28 cellular contexts compared by ENCODE assay signal in genomic region chr3:31859245-31859644, GRCh38.
"Had no signal": no experiment of that assay in that cellular context is flagged by ENCODE, and none has a peak within 500 bp of the region (broad histone marks: within the 10 kb centered on the region; RNA-seq: fewer than 3 reads in every experiment).

No MANE protein-coding gene starts in this region.

- H3K4me3 Mint-ChIP-seq: activated CD4-positive, alpha-beta memory T cell treated with anti-CD3 and anti-CD28 coated beads, Interleukin-2, amount 10 ng/mL, durations not matched to agents 7 days and 5 days; activated naive CD8-positive, alpha-beta T cell treated with anti-CD3 and anti-CD28 coated beads, Interleukin-2, amount 10 ng/mL, durations not matched to agents 7 days and 5 days; activated T-cell treated with anti-CD3 and anti-CD28 coated beads, Interleukin-2, amount 50 U/mL, for 72 hours; activated T-helper 17 cell treated with anti-CD3 and anti-CD28 coated beads, Interleukin-2, amount 50 U/mL, for 72 hours; central memory CD8-positive, alpha-beta T cell; T-helper 1 cell treated with Interleukin-12 subunit alpha and Interleukin-12 subunit beta and Interleukin-4 antibody, amounts not matched to agents 30 μg/mL and 1 μg/mL, for 36 hours; T-helper 2 cell treated with Interferon-gamma antibody and Interleukin-4, amounts not matched to agents 5 μg/mL and 100 μg/mL, for 36 hours; WTC11 had no signal

- H3K36me3 Mint-ChIP-seq: activated naive CD8-positive, alpha-beta T cell treated with anti-CD3 and anti-CD28 coated beads, Interleukin-2, amount 10 ng/mL, durations not matched to agents 7 days and 5 days had no signal

- H3K4me1 Mint-ChIP-seq: activated CD4-positive, alpha-beta memory T cell treated with anti-CD3 and anti-CD28 coated beads, Interleukin-2, amount 10 ng/mL, durations not matched to agents 7 days and 5 days; activated naive CD8-positive, alpha-beta T cell treated with anti-CD3 and anti-CD28 coated beads, Interleukin-2, amount 10 ng/mL, durations not matched to agents 7 days and 5 days; activated T-helper 17 cell treated with anti-CD3 and anti-CD28 coated beads, Interleukin-2, amount 50 U/mL, for 72 hours; central memory CD8-positive, alpha-beta T cell had no signal

- H3K4me1 ChIP-seq: ascending aorta, SJCRH30 had no signal

- H3K27ac ChIP-seq: ascending aorta, cardiac muscle cell, SJCRH30, SK-N-MC had no signal

- H3K4me3 ChIP-seq: ascending aorta, cardiac muscle cell, SJCRH30, SK-N-MC had no signal

- H3K9me3 ChIP-seq: ascending aorta, SJCRH30 had no signal

- H3K27ac Mint-ChIP-seq: activated CD4-positive, alpha-beta memory T cell treated with anti-CD3 and anti-CD28 coated beads, Interleukin-2, amount 10 ng/mL, durations not matched to agents 7 days and 5 days; activated naive CD8-positive, alpha-beta T cell treated with anti-CD3 and anti-CD28 coated beads, Interleukin-2, amount 10 ng/mL, durations not matched to agents 7 days and 5 days; activated T-cell treated with anti-CD3 and anti-CD28 coated beads, Interleukin-2, amount 50 U/mL, for 72 hours; activated T-helper 17 cell treated with anti-CD3 and anti-CD28 coated beads, Interleukin-2, amount 50 U/mL, for 72 hours; T-helper 1 cell treated with Interleukin-12 subunit alpha and Interleukin-12 subunit beta and Interleukin-4 antibody, amounts not matched to agents 30 μg/mL and 1 μg/mL, for 36 hours; T-helper 2 cell treated with Interferon-gamma antibody and Interleukin-4, amounts not matched to agents 5 μg/mL and 100 μg/mL, for 36 hours; WTC11 had no signal

- ATAC-seq: activated T-cell treated with anti-CD3 and anti-CD28 coated beads, Interleukin-2, amount 50 U/mL, for 72 hours; activated T-helper 17 cell treated with anti-CD3 and anti-CD28 coated beads, Interleukin-2, amount 50 U/mL, for 72 hours; WTC11 had no signal

- H3K36me3 ChIP-seq: ascending aorta, cardiac muscle cell, SJCRH30 had no signal

- H3K27me3 ChIP-seq: ascending aorta, cardiac muscle cell, SJCRH30 had no signal

- H3K9me3 Mint-ChIP-seq: activated CD4-positive, alpha-beta memory T cell treated with anti-CD3 and anti-CD28 coated beads, Interleukin-2, amount 10 ng/mL, durations not matched to agents 7 days and 5 days; activated naive CD8-positive, alpha-beta T cell treated with anti-CD3 and anti-CD28 coated beads, Interleukin-2, amount 10 ng/mL, durations not matched to agents 7 days and 5 days; activated T-cell treated with anti-CD3 and anti-CD28 coated beads, Interleukin-2, amount 50 U/mL, for 72 hours; activated T-helper 17 cell treated with anti-CD3 and anti-CD28 coated beads, Interleukin-2, amount 50 U/mL, for 72 hours; central memory CD8-positive, alpha-beta T cell; T-helper 1 cell treated with Interleukin-12 subunit alpha and Interleukin-12 subunit beta and Interleukin-4 antibody, amounts not matched to agents 30 μg/mL and 1 μg/mL, for 36 hours; T-helper 2 cell treated with Interferon-gamma antibody and Interleukin-4, amounts not matched to agents 5 μg/mL and 100 μg/mL, for 36 hours; WTC11 had no signal

- DNase-seq: activated CD4-positive, alpha-beta memory T cell treated with anti-CD3 and anti-CD28 coated beads, Interleukin-2, amount 10 ng/mL, durations not matched to agents 7 days and 5 days; activated CD4-positive, alpha-beta T cell treated with anti-CD3 and anti-CD28 coated beads for 4 hours; activated CD4-positive, alpha-beta T cell treated with anti-CD3 and anti-CD28 coated beads, Interleukin-2, amount 50 U/mL, for 1 hour; activated CD4-positive, CD25-positive, alpha-beta regulatory T cell treated with anti-CD3 and anti-CD28 coated beads, Interleukin-2, amount 50 U/mL, for 72 hours; activated effector memory CD4-positive, alpha-beta T cell treated with anti-CD3 and anti-CD28 coated beads, Interleukin-2, amount 50 U/mL, for 16 hours; activated naive CD4-positive, alpha-beta T cell; activated naive CD4-positive, alpha-beta T cell treated with anti-CD3 and anti-CD28 coated beads, Interleukin-2, amount 50 U/mL, for 16 hours; activated naive CD8-positive, alpha-beta T cell treated with anti-CD3 and anti-CD28 coated beads, Interleukin-2, amount 10 ng/mL, durations not matched to agents 7 days and 5 days; activated T-cell treated with anti-CD3 and anti-CD28 coated beads, Interleukin-2, amount 50 U/mL, for 1 hour; activated T-cell treated with anti-CD3 and anti-CD28 coated beads, Interleukin-2, amount 50 U/mL, for 72 hours; amygdala; KG1; NCI-H146; NCI-H187; NCI-H2081; NCI-H345; NCI-H748 treated with DMSO at 0.1 percent for 48 hours; NK-92 treated with Interleukin-12 subunit alpha and Interleukin-12 subunit beta, amount 100 ng/mL, for 24 hours; SHP77; SJCRH30 had no signal

- H3K27me3 Mint-ChIP-seq: activated CD4-positive, alpha-beta memory T cell treated with anti-CD3 and anti-CD28 coated beads, Interleukin-2, amount 10 ng/mL, durations not matched to agents 7 days and 5 days; activated naive CD8-positive, alpha-beta T cell treated with anti-CD3 and anti-CD28 coated beads, Interleukin-2, amount 10 ng/mL, durations not matched to agents 7 days and 5 days had no signal
